In genomic region chr17:50203589-50204345, GRCh38 we compare ENCODE assay signal across 1 cellular context.
TF ChIP-seq lines count a peak whose summit lies in the region.

No MANE protein-coding gene starts in this region.

TF ChIP-seq in H1, 55 proteins besides CTCF, POLR2A, EP300 and RAD21:
- TF ChIP-seq RNF2 (IDR thresholded peaks at IDR 0.05; ENCODE audit: borderline replicate concordance, low read depth, low read length, missing control alignments, poor library complexity, severe bottlenecking) (no peak), PHF8 (conservative IDR thresholded peaks at IDR 0.05; ENCODE audit: low read depth, low read length) (no peak), CHD1 (IDR thresholded peaks at IDR 0.05; ENCODE audit: low read depth, low read length) (no peak), SP2 (IDR thresholded peaks at IDR 0.05; ENCODE audit: low read length) (no peak), JUND (IDR thresholded peaks at IDR 0.05; ENCODE audit: low read length) (no peak), ASH2L (IDR thresholded peaks at IDR 0.05; ENCODE audit: low read length) (no peak), TCF12 (IDR thresholded peaks at IDR 0.05; ENCODE audit: low read depth, low read length) (no peak), POLR2AphosphoS5 (IDR thresholded peaks at IDR 0.05; ENCODE audit: low read depth, low read length) (no peak), TAF1 (IDR thresholded peaks at IDR 0.05; ENCODE audit: low read depth, low read length) (no peak), CBX5 (IDR thresholded peaks at IDR 0.05; ENCODE audit: low read depth, low read length) (no peak), HDAC2 (IDR thresholded peaks at IDR 0.05; ENCODE audit: borderline replicate concordance in 1 of 2, low read depth in 2 of 2, low read length in 2 of 2) (no peak), POU5F1 (IDR thresholded peaks at IDR 0.05; ENCODE audit: low read depth, low read length) (no peak), KDM4A (IDR thresholded peaks at IDR 0.05; ENCODE audit: low read depth, low read length, severe bottlenecking) (no peak), SIX5 (IDR thresholded peaks at IDR 0.05; ENCODE audit: low read depth, low read length) (no peak)
TF ChIP-seq in H1: peak in this region for 0.
